24 cellular contexts compared by ENCODE assay signal in the genomic region with DNA sequence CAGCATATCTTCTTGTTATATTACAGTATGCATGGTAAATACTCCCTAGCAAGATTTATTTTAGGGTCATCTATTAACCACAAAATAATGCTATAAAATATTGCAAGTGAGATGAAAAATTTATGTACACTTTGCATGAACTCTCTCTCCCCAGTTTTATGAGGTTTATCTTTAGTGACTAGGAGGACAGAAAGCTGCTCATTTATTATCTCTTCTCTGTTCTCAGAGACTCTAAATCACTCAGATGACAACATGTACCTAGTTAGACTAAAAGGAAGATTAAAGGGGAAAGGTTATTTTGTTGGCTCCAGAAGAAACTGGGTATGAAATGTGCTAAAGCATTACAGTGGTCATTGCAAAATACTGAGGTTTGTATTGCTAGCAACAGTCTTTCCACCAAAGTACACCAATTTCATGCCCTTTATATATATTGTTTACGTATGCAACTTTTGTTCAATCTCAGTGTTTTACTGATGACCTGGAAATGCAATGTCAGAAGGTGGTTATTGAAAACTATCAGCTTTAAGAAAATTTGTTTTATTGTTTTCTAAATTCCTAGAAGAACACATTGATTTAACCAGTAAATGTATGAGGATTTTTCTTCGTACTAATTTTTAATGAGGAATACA. TPM values are rescaled to one million over a fixed set of nuclear protein-coding genes. Genes with fewer than 3 reads are reported as not detected.
A peak's percentile ranks its signal among the peaks of the same experiment; 100 is the strongest.
DNase-seq lines count a peak whose midpoint lies in the region; ATAC-seq, FAIRE-seq and TF ChIP-seq lines count a peak whose summit lies in the region.
"Had no signal": no experiment of that assay in that cellular context is flagged by ENCODE, and none has a peak within 500 bp of the region (broad histone marks: within the 10 kb centered on the region; RNA-seq: fewer than 3 reads in every experiment).

No MANE protein-coding gene starts in this region.

- H3K4me3 ChIP-seq in HEK293 (ENCODE audit: low read depth, low read length) (no peak overlapping the region), K562 (no peak overlapping the region)
- H3K4me3 ChIP-seq: GM23338 had no signal

- no peaks in the 10 kb centered on the region for H3K9me3 ChIP-seq in HEK293 (ENCODE audit: control insufficient read depth, insufficient read depth, low read depth, low read length)
- H3K9me3 ChIP-seq in K562 (replicated peaks; ENCODE audit: control insufficient read depth, insufficient read depth, low read depth, low read length): no peaks in the 10 kb centered on the region

- no peaks in the 10 kb centered on the region for H4K20me1 ChIP-seq in K562 (replicated peaks; ENCODE audit: control insufficient read depth, insufficient read depth, low read length)

- no peak overlapping the region for H3K27ac Mint-ChIP-seq in activated T-helper 2 cell treated with anti-CD3 and anti-CD28 coated beads, Interferon-gamma antibody, Interleukin-2, Interleukin-4, amounts not matched to agents 10 μg/mL and 5 μg/mL and 100 μg/mL, durations not matched to agents 14 hours and 24 hours and 36 hours
- H3K27ac Mint-ChIP-seq: CD4-positive, alpha-beta memory T cell; GM23338; H9 had no signal

- no peak for TF ChIP-seq POLR2A in K562 (conservative IDR thresholded peaks at IDR 0.05)

- H3K27me3 Mint-ChIP-seq in activated T-helper 2 cell treated with anti-CD3 and anti-CD28 coated beads, Interferon-gamma antibody, Interleukin-2, Interleukin-4, amounts not matched to agents 10 μg/mL and 5 μg/mL and 100 μg/mL, durations not matched to agents 14 hours and 24 hours and 36 hours (ENCODE audit: low read depth): no peaks in the 10 kb centered on the region

- in situ Hi-C loops in K562 (cut with MboI): no loop called here

- intact Hi-C loops in K562 (cut with micrococcal nuclease): no loop called here
- intact Hi-C loops in activated T-helper 2 cell treated with anti-CD3 and anti-CD28 coated beads, Interferon-gamma antibody, Interleukin-2, Interleukin-4, amounts not matched to agents 10 μg/mL and 5 μg/mL and 100 μg/mL, durations not matched to agents 14 hours and 24 hours and 36 hours (cut with micrococcal nuclease): loop anchor here (10.0 kb wide), 1 partner anchor 376 kb away; a partner anchor contains a TSS

- FAIRE-seq in K562 (lab: Jason Lieb, UNC): no peak
- FAIRE-seq: GM12891, GM18507 had no signal

- TF ChIP-seq RAD21 in K562 (CRISPR knock-in tag; conservative IDR thresholded peaks at IDR 0.05 in 1 of 2, IDR thresholded peaks at IDR 0.05 in 1 of 2): no peak

- no peaks in the 10 kb centered on the region for H3K9me3 Mint-ChIP-seq in activated T-helper 2 cell treated with anti-CD3 and anti-CD28 coated beads, Interferon-gamma antibody, Interleukin-2, Interleukin-4, amounts not matched to agents 10 μg/mL and 5 μg/mL and 100 μg/mL, durations not matched to agents 14 hours and 24 hours and 36 hours
- H3K9me3 Mint-ChIP-seq: GM23338, H9 had no signal

- no peaks in the 10 kb centered on the region for H3K27me3 ChIP-seq in K562 (ENCODE audit: control insufficient read depth in 2 of 2, insufficient read depth in 2 of 2, low read length in 2 of 2)

- CTCF ChIA-PET in HEK293 (lab: Yijun Ruan, JAX): interaction anchor here (0.7 to 2.9 kb wide), 3 partner anchors 12 to 1637 kb away, joined by 3 to 23 read pairs (median 3); no protein-coding TSS in a partner anchor
- CTCF ChIA-PET in K562 (lab: Yijun Ruan, JAX; ENCODE audit: low intra/inter-chr PET ratio): no interaction called here

- H3K27ac ChIP-seq in HEK293 (ENCODE audit: extremely low read depth, low read depth, low read length) (no peak overlapping the region), K562 (ENCODE audit: extremely low read depth, low read depth, low read length) (no peak overlapping the region)

- no peak for TF ChIP-seq EP300 in K562 (IDR thresholded peaks at IDR 0.05; ENCODE audit: low read length)

- H3K4me3 Mint-ChIP-seq in activated T-helper 2 cell treated with anti-CD3 and anti-CD28 coated beads, Interferon-gamma antibody, Interleukin-2, Interleukin-4, amounts not matched to agents 10 μg/mL and 5 μg/mL and 100 μg/mL, durations not matched to agents 14 hours and 24 hours and 36 hours (ENCODE audit: low read depth): no peak overlapping the region
- H3K4me3 Mint-ChIP-seq: CD4-positive, alpha-beta memory T cell; GM23338; H9 had no signal

- H3K36me3 ChIP-seq in HEK293 (ENCODE audit: control insufficient read depth in 2 of 2, insufficient read depth in 1 of 2, low read length in 2 of 2) (no peaks in the 10 kb centered on the region), K562 (ENCODE audit: control insufficient read depth, insufficient read depth, low read length) (no peaks in the 10 kb centered on the region)

- no peaks in the 10 kb centered on the region for H3K9me1 ChIP-seq in K562 (ENCODE audit: control insufficient read depth, insufficient read depth, low read length)

- H3K4me1 ChIP-seq in HEK293 (ENCODE audit: control insufficient read depth, insufficient read depth, low read length) (peaks cover 16% of the 10 kb centered on the region), K562 (replicated peaks in 1 of 2; ENCODE audit: control insufficient read depth in 2 of 2, insufficient read depth in 2 of 2, low read length in 2 of 2) (no peaks in the 10 kb centered on the region)

- no peaks in the 10 kb centered on the region for H3K4me1 Mint-ChIP-seq in activated T-helper 2 cell treated with anti-CD3 and anti-CD28 coated beads, Interferon-gamma antibody, Interleukin-2, Interleukin-4, amounts not matched to agents 10 μg/mL and 5 μg/mL and 100 μg/mL, durations not matched to agents 14 hours and 24 hours and 36 hours (ENCODE audit: low read depth)
- H3K4me1 Mint-ChIP-seq: CD4-positive, alpha-beta memory T cell had no signal

- POLR2A ChIA-PET in HEK293 (lab: Yijun Ruan, JAX): no interaction called here
- POLR2A ChIA-PET in K562 (lab: Yijun Ruan, JAX): no interaction called here

- H3K9ac ChIP-seq in K562 (ENCODE audit: insufficient read depth in 1 of 2, low read depth in 2 of 2, low read length in 2 of 2): no peak overlapping the region

- ATAC-seq in K562: no peak
- ATAC-seq: GM23338, HCT116 had no signal

- H3K36me3 Mint-ChIP-seq in activated T-helper 2 cell treated with anti-CD3 and anti-CD28 coated beads, Interferon-gamma antibody, Interleukin-2, Interleukin-4, amounts not matched to agents 10 μg/mL and 5 μg/mL and 100 μg/mL, durations not matched to agents 14 hours and 24 hours and 36 hours (ENCODE audit: low read depth): no peaks in the 10 kb centered on the region
- H3K36me3 Mint-ChIP-seq: CD4-positive, alpha-beta memory T cell had no signal

- DNase-seq in HT-29 (ENCODE audit: low spot score) (peak; percentile 27), K562 (ENCODE audit: extremely low read depth in 1 of 4, low spot score in 3 of 4) (no peak), amygdala (lab: John Stamatoyannopoulos, UW) (no peak), HUDEP-2 (lab: John Stamatoyannopoulos, UW; ENCODE audit: unreplicated experiment in 76 of 76) (no peak)
- no peak for DNase-seq in activated T-helper 2 cell treated with anti-CD3 and anti-CD28 coated beads, Interferon-gamma antibody, Interleukin-2, Interleukin-4, amounts not matched to agents 10 μg/mL and 5 μg/mL and 100 μg/mL, durations not matched to agents 14 hours and 24 hours and 36 hours (ENCODE audit: low spot score)
- DNase-seq: C1 segment of cervical spinal cord; Calu3; CD4-positive, alpha-beta memory T cell; COR-L47; DMS53; DMS79 treated with DMSO at 0.1 percent for 48 hours; GF-D8; H9 had no signal

- WGBS in K562 (ENCODE audit: insufficient coverage, low coverage, missing lambda C conversion rate): 0% methylated on average over 2 of the region's 2 CpGs

- H3K79me2 ChIP-seq in K562 (ENCODE audit: control insufficient read depth, insufficient read depth, low read length): no peaks in the 10 kb centered on the region

- TF ChIP-seq CTCF in HEK293 (tag by site-specific recombination; IDR thresholded peaks at IDR 0.05): no peak
- TF ChIP-seq CTCF in K562 (IDR thresholded peaks at IDR 0.05 in 2 of 3, conservative IDR thresholded peaks at IDR 0.05 in 1 of 3; ENCODE audit: insufficient read depth in 2 of 3, low read depth in 1 of 3, low read length in 3 of 3): no peak

- no peak overlapping the region for H3K4me2 ChIP-seq in K562 (ENCODE audit: insufficient read depth, low read length)
- H3K4me2 ChIP-seq: GM23338 had no signal

- H2AFZ ChIP-seq in K562 (ENCODE audit: low read depth, low read length): no peak overlapping the region
- H2AFZ ChIP-seq: GM23338 had no signal

- no TSS peak for BruUV-seq in K562 (replicated peaks; lab: Mats Ljungman, UMichigan)

RNA-seq across cellular contexts. Expression of a gene that starts 11.8 kb away (rescaled TPM):
- total RNA-seq in HT-29 (2014; rRNA removed; shearing (Covaris generic)): 0.13 and 0.23 TPM in 2 replicates
- not detected in 2 replicates for total RNA-seq in K562 (2011; cell fraction: chromatin; rRNA removed; ENCODE audit: low replicate concordance)
- not detected in 2 replicates for total RNA-seq in K562 (2011; cell fraction: nucleolus; rRNA removed)
- total RNA-seq in K562 (2011; cell fraction: nucleoplasm; rRNA removed): not detected in 2 replicates
- total RNA-seq in K562 (2014; rRNA removed) (not detected in 2 replicates), K562 (2014; rRNA removed; fragmentation: Illumina TruSeq; extraction: Trizol) (not detected in 2 replicates), K562 (2015; rRNA removed; fragmentation: Illumina TruSeq; extraction: Trizol) (not detected in 2 replicates), K562 (2021) (not detected in 2 replicates)
- polyA plus RNA-seq in K562 (2011; rRNA removed) (not detected in 2 replicates), K562 (2014; fragmentation: Illumina TruSeq; extraction: Trizol) (not detected in 2 replicates), K562 (2014; fragmentation: Nextera tagmentation; extraction: Ambion mirVana) (not detected), K562 (2014; rRNA removed) (not detected in 2 replicates)
- polyA plus RNA-seq in K562 (2011; cell fraction: cytosol; rRNA removed): not detected in 2 replicates
- not detected in 2 replicates for polyA plus RNA-seq in K562 (2011; cell fraction: nucleus; rRNA removed)
- not detected in 2 replicates for polyA plus RNA-seq in K562 (2012)
- polyA minus RNA-seq in K562 (2011; rRNA and poly(A)+ RNA removed): not detected in 2 replicates
- polyA minus RNA-seq in K562 (2011; cell fraction: cytosol; rRNA and poly(A)+ RNA removed): not detected in 2 replicates
- polyA minus RNA-seq in K562 (2011; cell fraction: nucleus; rRNA and poly(A)+ RNA removed): not detected in 2 replicates
- total RNA-seq in activated T-helper 2 cell treated with anti-CD3 and anti-CD28 coated beads, Interferon-gamma antibody, Interleukin-2, Interleukin-4, amounts not matched to agents 10 μg/mL and 5 μg/mL and 100 μg/mL, durations not matched to agents 14 hours and 24 hours and 36 hours: not detected in 2 replicates
- total RNA-seq: A172; A673; Calu3; CD4-positive, alpha-beta memory T cell; Daoy; G401; H4; H9 had no signal
- polyA plus RNA-seq: BJ; CD4-positive, alpha-beta memory T cell; GM23338 had no signal

RNA-seq across cellular contexts. Expression of a gene that starts 60.0 kb away (rescaled TPM):
- total RNA-seq in HT-29 (2014; rRNA removed; shearing (Covaris generic)): not detected in 2 replicates
- total RNA-seq in K562 (2011; cell fraction: chromatin; rRNA removed; ENCODE audit: low replicate concordance): not detected in 2 replicates
- total RNA-seq in K562 (2011; cell fraction: nucleolus; rRNA removed): not detected in 2 replicates
- not detected in 2 replicates for total RNA-seq in K562 (2011; cell fraction: nucleoplasm; rRNA removed)
- total RNA-seq in K562 (2014; rRNA removed) (not detected in 2 replicates), K562 (2014; rRNA removed; fragmentation: Illumina TruSeq; extraction: Trizol) (not detected in 2 replicates), K562 (2015; rRNA removed; fragmentation: Illumina TruSeq; extraction: Trizol) (not detected in 2 replicates), K562 (2021) (not detected in 2 replicates)
- polyA plus RNA-seq in K562 (2011; rRNA removed) (0.03 TPM in 1 of 2 replicates, not detected in the other), K562 (2014; fragmentation: Illumina TruSeq; extraction: Trizol) (not detected in 2 replicates), K562 (2014; fragmentation: Nextera tagmentation; extraction: Ambion mirVana) (under 1 TPM in 1 of 2 experiments, not detected in 1; 0.03 TPM), K562 (2014; rRNA removed) (not detected in 2 replicates)
- 0.01 TPM in 1 of 2 replicates, not detected in the other for polyA plus RNA-seq in K562 (2011; cell fraction: cytosol; rRNA removed)
- polyA plus RNA-seq in K562 (2011; cell fraction: nucleus; rRNA removed): not detected in 2 replicates
- not detected in 2 replicates for polyA plus RNA-seq in K562 (2012)
- not detected in 2 replicates for polyA minus RNA-seq in K562 (2011; rRNA and poly(A)+ RNA removed)
- not detected in 2 replicates for polyA minus RNA-seq in K562 (2011; cell fraction: cytosol; rRNA and poly(A)+ RNA removed)
- not detected in 2 replicates for polyA minus RNA-seq in K562 (2011; cell fraction: nucleus; rRNA and poly(A)+ RNA removed)
- not detected in 2 replicates for total RNA-seq in activated T-helper 2 cell treated with anti-CD3 and anti-CD28 coated beads, Interferon-gamma antibody, Interleukin-2, Interleukin-4, amounts not matched to agents 10 μg/mL and 5 μg/mL and 100 μg/mL, durations not matched to agents 14 hours and 24 hours and 36 hours
- total RNA-seq: A172; A673; Calu3; CD4-positive, alpha-beta memory T cell; Daoy; G401; H4; H9 had no signal
- polyA plus RNA-seq: BJ; CD4-positive, alpha-beta memory T cell had no signal
